Comparison of ENCODE assay signal across 30 cellular contexts in the genomic region with DNA sequence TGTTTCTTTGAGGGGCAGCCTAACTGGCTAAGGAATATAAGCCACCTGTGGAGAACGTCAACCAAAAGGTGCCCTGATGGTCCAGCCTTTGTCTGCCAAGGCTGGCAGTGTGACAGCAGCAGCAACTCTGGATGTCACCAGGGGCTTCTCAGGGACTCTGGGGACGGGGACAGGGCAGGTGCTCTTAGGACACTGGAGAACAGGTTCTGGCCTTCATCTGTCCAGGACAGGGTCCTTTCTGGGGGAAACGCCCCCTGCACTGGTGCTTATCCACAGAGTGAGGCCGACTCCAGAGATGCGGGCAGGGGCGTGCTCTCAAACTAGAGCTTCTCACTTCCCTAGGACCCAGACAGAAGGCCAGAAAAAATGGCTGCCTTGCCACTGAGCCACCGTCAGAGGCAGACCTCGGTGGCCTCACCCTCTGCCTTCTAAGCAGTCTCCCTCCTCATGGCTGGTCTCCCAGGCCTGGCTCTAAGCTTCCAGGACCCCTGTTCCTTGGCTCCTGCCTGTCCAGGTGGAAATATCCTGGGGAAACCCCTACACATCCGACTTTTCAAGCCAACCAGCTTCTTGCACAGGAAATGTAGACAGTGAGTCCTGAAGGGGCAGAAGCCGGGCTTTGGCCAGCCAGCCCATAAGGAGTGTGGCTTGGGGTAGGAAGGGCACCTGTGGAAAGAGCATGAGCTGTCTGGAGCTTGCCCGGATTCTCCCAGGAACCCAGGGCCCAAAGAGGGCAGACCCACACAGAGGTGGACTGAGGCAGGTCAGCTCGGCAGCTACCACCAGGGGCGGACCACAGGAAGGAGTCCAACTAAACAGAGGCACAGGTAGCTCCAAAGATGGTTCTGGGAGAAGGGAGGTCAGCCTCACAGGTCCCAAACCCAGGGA.
"Had no signal": no experiment of that assay in that cellular context is flagged by ENCODE, and none has a peak within 500 bp of the region (broad histone marks: within the 10 kb centered on the region; RNA-seq: fewer than 3 reads in every experiment).

No MANE protein-coding gene starts in this region.

- H3K36me3 Mint-ChIP-seq: naive B cell; natural killer cell treated with Interleukin-12 subunit alpha and Interleukin-12 subunit beta and Interleukin-15 and Interleukin-18, amount 100 ng/mL, for 72 hours had no signal

- H3K27me3 Mint-ChIP-seq: naive thymus-derived CD8-positive, alpha-beta T cell; natural killer cell treated with Interleukin-12 subunit alpha and Interleukin-12 subunit beta and Interleukin-15 and Interleukin-18, amount 100 ng/mL, for 72 hours; progenitor cell of endocrine pancreas; stimulated activated naive CD8-positive, alpha-beta T cell treated with anti-CD3 and anti-CD28 coated beads, Interleukin-15, amount 100 ng/mL, for 72 hours; type B pancreatic cell had no signal

- H3K9me3 ChIP-seq: neutrophil, pancreas, psoas muscle, right lobe of liver, sigmoid colon, suprapubic skin, testis, tibial artery, transverse colon, upper lobe of right lung, uterus had no signal

- DNase-seq: naive B cell; nephron progenitor cell; nucleus accumbens; pancreas; psoas muscle; right cardiac atrium; sigmoid colon; small intestine; stimulated activated CD4-positive, alpha-beta T cell treated with anti-CD3 and anti-CD28 coated beads, Interleukin-12 subunit alpha, Interleukin-12 subunit beta, amount 100 ng/mL, for 4 hours; stimulated activated CD4-positive, alpha-beta T cell treated with anti-CD3 and anti-CD28 coated beads, Interleukin-1b, Interleukin-23, amount 100 ng/mL, for 48 hours; stimulated activated CD4-positive, alpha-beta T cell treated with anti-CD3 and anti-CD28 coated beads, Interleukin-4, amount 100 ng/mL, for 1 hour; stimulated activated CD4-positive, alpha-beta T cell treated with anti-CD3 and anti-CD28 coated beads, Interleukin-4, amount 100 ng/mL, for 4 hours; stimulated activated CD8-positive, alpha-beta memory T cell treated with anti-CD3 and anti-CD28 coated beads, Interleukin-4, amount 100 ng/mL, for 48 hours; stimulated activated naive CD4-positive, alpha-beta T cell; stimulated activated naive CD8-positive, alpha-beta T cell treated with anti-CD3 and anti-CD28 coated beads, Interleukin-15, amount 100 ng/mL, for 72 hours; stimulated activated naive CD8-positive, alpha-beta T cell treated with anti-CD3 and anti-CD28 coated beads, Interleukin-15, Interleukin-2, amounts not matched to agents 100 U/mL and 50 U/mL, for 24 hours; testis; tibial artery; transverse colon; uterus had no signal

- ATAC-seq: naive thymus-derived CD8-positive, alpha-beta T cell; natural killer cell treated with Interleukin-12 subunit alpha and Interleukin-12 subunit beta and Interleukin-15 and Interleukin-18, amount 100 ng/mL, for 72 hours; pancreas; psoas muscle; right cardiac atrium; right lobe of liver; stimulated activated memory B cell treated with anti-CD40 and anti-IgM and Interleukin-4, amounts not matched to agents 10 μg/mL and 1 μg/mL and 100 μg/mL, for 72 hours; stimulated activated naive CD8-positive, alpha-beta T cell treated with anti-CD3 and anti-CD28 coated beads, Interleukin-15, amount 100 ng/mL, for 72 hours; stimulated activated naive CD8-positive, alpha-beta T cell treated with anti-CD3 and anti-CD28 coated beads, Interleukin-15, Interleukin-2, amounts not matched to agents 100 U/mL and 50 U/mL, for 24 hours; upper lobe of right lung had no signal

- H3K9me3 Mint-ChIP-seq: naive B cell; naive thymus-derived CD8-positive, alpha-beta T cell; natural killer cell treated with Interleukin-12 subunit alpha and Interleukin-12 subunit beta and Interleukin-15 and Interleukin-18, amount 100 ng/mL, for 72 hours; nephron progenitor cell; neural crest cell; stimulated activated memory B cell treated with anti-CD40 and anti-IgM and Interleukin-4, amounts not matched to agents 10 μg/mL and 1 μg/mL and 100 μg/mL, for 72 hours; stimulated activated naive CD8-positive, alpha-beta T cell treated with anti-CD3 and anti-CD28 coated beads, Interleukin-15, amount 100 ng/mL, for 72 hours; type B pancreatic cell had no signal

- H3K4me1 Mint-ChIP-seq: stimulated activated memory B cell treated with anti-CD40 and anti-IgM and Interleukin-4, amounts not matched to agents 10 μg/mL and 1 μg/mL and 100 μg/mL, for 72 hours had no signal

- H3K27ac ChIP-seq: neutrophil, pancreas, psoas muscle, right lobe of liver, sigmoid colon, suprapubic skin, testis, tibial artery, transverse colon, upper lobe of right lung, uterus had no signal

- H3K27me3 ChIP-seq: pancreas, right lobe of liver, sigmoid colon, suprapubic skin, testis, tibial artery, transverse colon, upper lobe of right lung, uterus had no signal

- H3K4me3 ChIP-seq: pancreas, psoas muscle, right lobe of liver, sigmoid colon, suprapubic skin, testis, tibial artery, transverse colon, upper lobe of right lung, uterus had no signal

- H3K36me3 ChIP-seq: neutrophil, right lobe of liver, uterus had no signal

- H3K4me1 ChIP-seq: pancreas, psoas muscle, upper lobe of right lung had no signal

- H3K27ac Mint-ChIP-seq: naive B cell; naive thymus-derived CD8-positive, alpha-beta T cell; natural killer cell treated with Interleukin-12 subunit alpha and Interleukin-12 subunit beta and Interleukin-15 and Interleukin-18, amount 100 ng/mL, for 72 hours; nephron progenitor cell; progenitor cell of endocrine pancreas; stimulated activated memory B cell treated with anti-CD40 and anti-IgM and Interleukin-4, amounts not matched to agents 10 μg/mL and 1 μg/mL and 100 μg/mL, for 72 hours; type B pancreatic cell had no signal

- H3K4me3 Mint-ChIP-seq: naive B cell; naive thymus-derived CD8-positive, alpha-beta T cell; natural killer cell treated with Interleukin-12 subunit alpha and Interleukin-12 subunit beta and Interleukin-15 and Interleukin-18, amount 100 ng/mL, for 72 hours; nephron progenitor cell; neural crest cell; stimulated activated memory B cell treated with anti-CD40 and anti-IgM and Interleukin-4, amounts not matched to agents 10 μg/mL and 1 μg/mL and 100 μg/mL, for 72 hours; stimulated activated naive CD8-positive, alpha-beta T cell treated with anti-CD3 and anti-CD28 coated beads, Interleukin-15, amount 100 ng/mL, for 72 hours; type B pancreatic cell had no signal
